ENCODE assay signal across 24 cellular contexts in the genomic region with DNA sequence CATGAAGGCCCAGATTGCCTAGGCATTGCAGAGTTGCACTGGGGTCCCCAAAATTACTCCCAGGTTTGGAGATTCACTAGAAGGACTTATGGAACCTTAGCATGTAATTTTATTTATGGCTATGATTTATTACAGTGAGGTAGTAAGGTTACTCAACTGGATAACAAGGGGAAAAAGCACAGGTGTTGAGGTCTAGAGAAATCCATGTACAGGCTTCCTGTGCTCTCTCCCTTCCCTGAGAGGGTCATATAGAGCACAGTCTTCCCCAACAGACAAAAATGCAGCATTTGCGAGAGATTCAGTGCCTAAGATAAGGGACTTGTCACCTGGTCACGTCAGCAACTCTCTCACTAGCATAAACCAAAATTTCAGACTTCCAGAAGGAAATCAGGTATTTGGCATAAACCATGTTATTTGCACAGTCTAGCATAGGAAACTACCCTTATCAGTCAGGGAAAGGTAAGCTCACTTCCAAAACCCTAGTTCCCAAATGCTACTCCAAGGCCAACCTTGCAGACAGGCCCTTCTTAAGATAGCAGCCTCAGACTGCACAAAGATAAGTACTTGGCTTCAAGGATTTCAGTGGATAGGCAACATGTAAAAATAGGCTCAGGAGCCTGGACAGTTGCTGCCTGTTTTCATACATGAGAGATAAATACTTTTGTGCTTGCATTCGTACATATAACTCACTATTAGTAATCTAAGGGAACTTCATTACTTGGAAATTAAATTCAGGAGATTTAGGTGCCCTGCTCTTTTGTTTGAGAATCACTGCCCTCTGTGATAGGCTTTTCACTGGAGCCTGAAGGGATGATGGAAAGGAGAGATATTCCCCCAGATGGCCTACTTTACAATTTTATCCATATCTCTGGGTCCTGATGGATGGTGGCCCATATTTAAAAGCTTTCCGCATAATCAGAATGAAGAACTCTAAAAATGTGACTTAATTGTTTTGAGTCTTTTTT.
"Had no signal": no experiment of that assay in that cellular context is flagged by ENCODE, and none has a peak within 500 bp of the region (broad histone marks: within the 10 kb centered on the region; RNA-seq: fewer than 3 reads in every experiment).

No MANE protein-coding gene starts in this region.

- H3K9me3 ChIP-seq: gastrocnemius medialis, heart left ventricle, left lung, right lobe of liver, thyroid gland had no signal

- FAIRE-seq: kidney, small intestine had no signal

- H3K4me1 ChIP-seq: left lung, right lobe of liver had no signal

- H3K27me3 ChIP-seq: gastrocnemius medialis, heart left ventricle, hepatocyte, left lung, neural progenitor cell, right lobe of liver, thyroid gland had no signal

- H3K4me3 ChIP-seq: coronary artery, gastrocnemius medialis, heart left ventricle, hepatocyte, left lung, neural progenitor cell, right lobe of liver, thyroid gland had no signal

- H3K36me3 ChIP-seq: gastrocnemius medialis, heart left ventricle, left lung, neural progenitor cell, right lobe of liver, thyroid gland had no signal

- H2AFZ ChIP-seq: hepatocyte, neural progenitor cell had no signal

- H3K4me2 ChIP-seq: hepatocyte, neural progenitor cell had no signal

- H3K27me3 Mint-ChIP-seq: effector memory CD8-positive, alpha-beta T cell; naive thymus-derived CD4-positive, alpha-beta T cell; stimulated activated naive CD8-positive, alpha-beta T cell treated with anti-CD3 and anti-CD28 coated beads, Interleukin-15, amount 100 ng/mL, for 72 hours had no signal

- H3K4me3 Mint-ChIP-seq: effector memory CD8-positive, alpha-beta T cell; naive thymus-derived CD4-positive, alpha-beta T cell; nephron; neural progenitor cell; stimulated activated naive CD8-positive, alpha-beta T cell treated with anti-CD3 and anti-CD28 coated beads, Interleukin-15, amount 100 ng/mL, for 72 hours had no signal

- H3K9me3 Mint-ChIP-seq: effector memory CD8-positive, alpha-beta T cell; naive thymus-derived CD4-positive, alpha-beta T cell; nephron; neural progenitor cell; stimulated activated naive CD8-positive, alpha-beta T cell treated with anti-CD3 and anti-CD28 coated beads, Interleukin-15, amount 100 ng/mL, for 72 hours had no signal

- H3K9ac ChIP-seq: neural progenitor cell had no signal

- ATAC-seq: effector memory CD8-positive, alpha-beta T cell; gastrocnemius medialis; heart left ventricle; left lung; naive thymus-derived CD4-positive, alpha-beta T cell; right lobe of liver; stimulated activated naive CD8-positive, alpha-beta T cell treated with anti-CD3 and anti-CD28 coated beads, Interleukin-15, amount 100 ng/mL, for 72 hours had no signal

- H3K36me3 Mint-ChIP-seq: neural progenitor cell had no signal

- DNase-seq: dermis blood vessel endothelial cell; effector memory CD8-positive, alpha-beta T cell; gastrocnemius medialis; heart left ventricle; kidney; left lung; mesendoderm; midbrain; naive thymus-derived CD4-positive, alpha-beta T cell; posterior cingulate gyrus; retina; right lobe of liver; small intestine; stimulated activated CD4-positive, alpha-beta T cell treated with anti-CD3 and anti-CD28 coated beads, Interleukin-15, amount 100 ng/mL, for 24 hours; stimulated activated CD4-positive, alpha-beta T cell treated with anti-CD3 and anti-CD28 coated beads, Interleukin-4, amount 100 ng/mL, for 1 hour; stimulated activated CD8-positive, alpha-beta memory T cell treated with anti-CD3 and anti-CD28 coated beads, Interleukin-4, amount 100 ng/mL, for 48 hours; stimulated activated naive CD4-positive, alpha-beta T cell; stimulated activated naive CD8-positive, alpha-beta T cell treated with anti-CD3 and anti-CD28 coated beads, Interleukin-15, amount 100 ng/mL, for 72 hours; thyroid gland; trophoblast cell had no signal

- H3K79me2 ChIP-seq: hepatocyte had no signal

- H3K4me1 Mint-ChIP-seq: nephron; stimulated activated naive CD8-positive, alpha-beta T cell treated with anti-CD3 and anti-CD28 coated beads, Interleukin-15, amount 100 ng/mL, for 72 hours had no signal

- H3K27ac Mint-ChIP-seq: effector memory CD8-positive, alpha-beta T cell; nephron; neural progenitor cell; stimulated activated naive CD8-positive, alpha-beta T cell treated with anti-CD3 and anti-CD28 coated beads, Interleukin-15, amount 100 ng/mL, for 72 hours had no signal

- H3K27ac ChIP-seq: coronary artery, gastrocnemius medialis, heart left ventricle, hepatocyte, left lung, neural progenitor cell, right lobe of liver, thyroid gland had no signal
